ENCODE assay signal across 7 cellular contexts in genomic region chr2:123144082-123144481, GRCh38.
"Had no signal": no experiment of that assay in that cellular context is flagged by ENCODE, and none has a peak within 500 bp of the region (broad histone marks: within the 10 kb centered on the region; RNA-seq: fewer than 3 reads in every experiment).

No MANE protein-coding gene starts in this region.

- H3K4me1 Mint-ChIP-seq: GM23338, IgD-negative memory B cell had no signal

- H3K36me3 ChIP-seq: HAP-1 had no signal

- H3K27ac ChIP-seq: HL-60 had no signal

- H3K4me1 ChIP-seq: HAP-1 had no signal

- H3K4me3 ChIP-seq: GM23338, HAP-1 had no signal

- H3K9me3 ChIP-seq: HAP-1 had no signal

- H3K27ac Mint-ChIP-seq: GM23338, HFFc6, IgD-negative memory B cell had no signal

- H3K36me3 Mint-ChIP-seq: IgD-negative memory B cell had no signal

- H3K4me2 ChIP-seq: GM23338 had no signal

- H2AFZ ChIP-seq: GM23338 had no signal

- H3K27me3 Mint-ChIP-seq: IgD-negative memory B cell had no signal

- H3K4me3 Mint-ChIP-seq: GM23338, HFFc6, IgD-negative memory B cell had no signal

- DNase-seq: HFFc6 had no signal

- ATAC-seq: GM23338, HCT116, HepG2 had no signal
